13 cellular contexts compared by ENCODE assay signal in the genomic region with DNA sequence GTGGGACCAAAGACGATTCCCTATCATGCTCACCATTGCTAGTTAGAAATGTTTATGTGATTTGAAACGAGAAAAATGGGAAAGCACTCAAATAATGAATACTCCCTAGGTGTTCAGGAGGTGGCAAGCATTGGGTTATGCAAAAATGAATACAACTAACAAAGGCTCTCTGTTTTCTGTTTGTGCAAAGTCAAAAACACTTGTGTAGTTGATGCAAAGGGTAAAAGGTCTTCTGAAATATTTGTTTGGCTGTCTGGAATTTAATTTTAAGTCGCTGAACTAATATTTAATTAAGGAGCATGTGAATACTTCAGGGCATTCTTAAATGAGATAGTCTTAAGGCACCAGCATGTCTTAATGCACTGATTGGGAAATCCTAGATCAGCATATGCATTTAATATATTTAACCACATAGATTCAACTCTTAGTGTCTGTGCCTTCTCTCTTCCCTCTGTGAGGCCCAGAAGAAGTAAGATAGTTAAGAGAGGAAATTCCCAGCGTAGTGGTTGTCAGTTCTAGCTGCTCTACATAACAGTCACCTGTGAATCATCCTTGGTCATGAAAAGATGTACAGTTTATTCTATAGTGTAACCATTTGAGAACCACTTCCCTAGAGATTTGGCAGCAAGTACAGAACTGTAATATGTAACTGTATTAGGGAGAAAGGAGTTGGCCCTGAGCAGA.
DNase-seq lines count a peak whose midpoint lies in the region; ATAC-seq and TF ChIP-seq lines count a peak whose summit lies in the region.
"Had no signal": no experiment of that assay in that cellular context is flagged by ENCODE, and none has a peak within 500 bp of the region (broad histone marks: within the 10 kb centered on the region; RNA-seq: fewer than 3 reads in every experiment).

No MANE protein-coding gene starts in this region.

- no peak for TF ChIP-seq CTCF in Panc1 (IDR thresholded peaks at IDR 0.05)
- no peak for TF ChIP-seq CTCF in ascending aorta (IDR thresholded peaks at IDR 0.05)

- H3K36me3 Mint-ChIP-seq in activated T-cell treated with anti-CD3 and anti-CD28 coated beads, Interleukin-2, amount 50 U/mL, for 4 hours (ENCODE audit: insufficient read depth) = peaks cover 25% of the 10 kb centered on the region
- H3K36me3 Mint-ChIP-seq in stimulated activated effector memory CD8-positive, alpha-beta T cell treated with anti-CD3 and anti-CD28 coated beads, Interleukin-12 subunit alpha, Interleukin-12 subunit beta, amount 100 ng/mL, for 72 hours = peaks cover 29% of the 10 kb centered on the region

- H3K9me3 ChIP-seq in Panc1 (ENCODE audit: control insufficient read depth, insufficient read depth, low read depth, low read length) (no peaks in the 10 kb centered on the region), ascending aorta (no peaks in the 10 kb centered on the region)

- H3K27me3 ChIP-seq in Panc1 (ENCODE audit: control insufficient read depth, insufficient read depth, low read length) = no peaks in the 10 kb centered on the region
- H3K27me3 ChIP-seq in ascending aorta = no peaks in the 10 kb centered on the region

- H3K4me1 Mint-ChIP-seq in activated T-cell treated with anti-CD3 and anti-CD28 coated beads, Interleukin-2, amount 50 U/mL, for 4 hours (ENCODE audit: low read depth) = peaks cover 19% of the 10 kb centered on the region
- H3K4me1 Mint-ChIP-seq in stimulated activated effector memory CD8-positive, alpha-beta T cell treated with anti-CD3 and anti-CD28 coated beads, Interleukin-12 subunit alpha, Interleukin-12 subunit beta, amount 100 ng/mL, for 72 hours = peaks cover 19% of the 10 kb centered on the region
- H3K4me1 Mint-ChIP-seq: nephron progenitor cell had no signal

- H3K27ac ChIP-seq in Panc1 (ENCODE audit: low read length) (no peak overlapping the region), epithelial cell of prostate (peak overlapping the region; percentile 26), ascending aorta (no peak overlapping the region)

- no peaks in the 10 kb centered on the region for H3K36me3 ChIP-seq in Panc1 (ENCODE audit: control insufficient read depth, insufficient read depth, low read length)
- peaks cover 0 to 17% of the 10 kb centered on the region in 2 donors for H3K36me3 ChIP-seq in ascending aorta

- BruUV-seq in Panc1 (replicated peaks; lab: Mats Ljungman, UMichigan) = no TSS peak

- H3K27ac Mint-ChIP-seq in stimulated activated effector memory CD8-positive, alpha-beta T cell treated with anti-CD3 and anti-CD28 coated beads, Interleukin-12 subunit alpha, Interleukin-12 subunit beta, amount 100 ng/mL, for 72 hours = no peak overlapping the region
- H3K27ac Mint-ChIP-seq: nephron progenitor cell, type B pancreatic cell had no signal

- no peak overlapping the region for H3K4me3 Mint-ChIP-seq in activated T-cell treated with anti-CD3 and anti-CD28 coated beads, Interleukin-2, amount 50 U/mL, for 4 hours
- no peak overlapping the region for H3K4me3 Mint-ChIP-seq in stimulated activated effector memory CD8-positive, alpha-beta T cell treated with anti-CD3 and anti-CD28 coated beads, Interleukin-12 subunit alpha, Interleukin-12 subunit beta, amount 100 ng/mL, for 72 hours
- H3K4me3 Mint-ChIP-seq: nephron progenitor cell, type B pancreatic cell had no signal

- POLR2A ChIA-PET in Panc1 (lab: Charles Lee) = no interaction called here

- in situ Hi-C loops in Panc1 (cut with HindIII; ENCODE audit: low pct_unique_long_range_greater_than_20kb, low sequenced_read_pairs) = no loop called here

- intact Hi-C loops in Panc1 (cut with micrococcal nuclease; ENCODE audit: unreplicated experiment) = no loop called here
- intact Hi-C loops in ascending aorta (cut with DNase I) = no loop called here

- ATAC-seq in activated T-cell treated with anti-CD3 and anti-CD28 coated beads, Interleukin-2, amount 50 U/mL, for 4 hours = peak; percentile 77 to 88
- ATAC-seq in Panc1 (peak; percentile 84; the same call in 1 of the 2 replicates), HG03039 (IDR thresholded peaks at IDR 0.05; ENCODE audit: unreplicated experiment) (no peak)
- ATAC-seq in stimulated activated effector memory CD8-positive, alpha-beta T cell treated with anti-CD3 and anti-CD28 coated beads, Interleukin-12 subunit alpha, Interleukin-12 subunit beta, amount 100 ng/mL, for 72 hours = peak; percentile 90

- peaks cover 4% of the 10 kb centered on the region; the same call in 1 of the 2 replicates for H3K4me1 ChIP-seq in Panc1 (ENCODE audit: control insufficient read depth, insufficient read depth, low read length)
- H3K4me1 ChIP-seq in ascending aorta = no peaks in the 10 kb centered on the region

- no peak for DNase-seq in activated T-cell treated with anti-CD3 and anti-CD28 coated beads, Interleukin-2, amount 50 U/mL, for 4 hours
- no peak for DNase-seq in activated T-cell treated with anti-CD3 and anti-CD28 coated beads, Interleukin-2, amount 50 U/mL, for 48 hours
- DNase-seq in Panc1 (ENCODE audit: low read depth, low spot score) (peak; percentile 27), epithelial cell of prostate (ENCODE audit: low read depth, low spot score) (peak; percentile 45), DMS53 (lab: John Stamatoyannopoulos, UW) (no peak), ascending aorta (ENCODE audit: low spot score in 2 of 2) (no peak)
- DNase-seq in stimulated activated effector memory CD8-positive, alpha-beta T cell treated with anti-CD3 and anti-CD28 coated beads, Interleukin-12 subunit alpha, Interleukin-12 subunit beta, amount 100 ng/mL, for 72 hours (ENCODE audit: low spot score in 2 of 2) = no peak
- DNase-seq: AML-193, foreskin melanocyte, NCI-H345, nephron progenitor cell had no signal

- CTCF ChIA-PET in Panc1 (lab: Charles Lee) = no interaction called here

- H3K27me3 Mint-ChIP-seq in activated T-cell treated with anti-CD3 and anti-CD28 coated beads, Interleukin-2, amount 50 U/mL, for 4 hours (ENCODE audit: low read depth) = no peaks in the 10 kb centered on the region
- H3K27me3 Mint-ChIP-seq: type B pancreatic cell had no signal

- no peaks in the 10 kb centered on the region for H3K9me3 Mint-ChIP-seq in activated T-cell treated with anti-CD3 and anti-CD28 coated beads, Interleukin-2, amount 50 U/mL, for 4 hours
- H3K9me3 Mint-ChIP-seq in stimulated activated effector memory CD8-positive, alpha-beta T cell treated with anti-CD3 and anti-CD28 coated beads, Interleukin-12 subunit alpha, Interleukin-12 subunit beta, amount 100 ng/mL, for 72 hours = no peaks in the 10 kb centered on the region
- H3K9me3 Mint-ChIP-seq: nephron progenitor cell, type B pancreatic cell had no signal

- no peak overlapping the region for H3K4me3 ChIP-seq in Panc1 (ENCODE audit: low read depth in 2 of 2, low read length in 2 of 2)
- no peak overlapping the region for H3K4me3 ChIP-seq in ascending aorta

Comparison
In these comparisons a context has a peak if more than half of its experiments do, and no peak if none do; other contexts are left out.
1. DNase-seq: peak in Panc1 (single experiment) and epithelial cell of prostate (single experiment); none in activated T-cell treated with anti-CD3 and anti-CD28 coated beads, Interleukin-2, amount 50 U/mL, for 4 hours (single experiment), activated T-cell treated with anti-CD3 and anti-CD28 coated beads, Interleukin-2, amount 50 U/mL, for 48 hours (0 of 2), stimulated activated effector memory CD8-positive, alpha-beta T cell treated with anti-CD3 and anti-CD28 coated beads, Interleukin-12 subunit alpha, Interleukin-12 subunit beta, amount 100 ng/mL, for 72 hours (0 of 2), DMS53 (single experiment) and ascending aorta (0 of 2).